In the genomic region with DNA sequence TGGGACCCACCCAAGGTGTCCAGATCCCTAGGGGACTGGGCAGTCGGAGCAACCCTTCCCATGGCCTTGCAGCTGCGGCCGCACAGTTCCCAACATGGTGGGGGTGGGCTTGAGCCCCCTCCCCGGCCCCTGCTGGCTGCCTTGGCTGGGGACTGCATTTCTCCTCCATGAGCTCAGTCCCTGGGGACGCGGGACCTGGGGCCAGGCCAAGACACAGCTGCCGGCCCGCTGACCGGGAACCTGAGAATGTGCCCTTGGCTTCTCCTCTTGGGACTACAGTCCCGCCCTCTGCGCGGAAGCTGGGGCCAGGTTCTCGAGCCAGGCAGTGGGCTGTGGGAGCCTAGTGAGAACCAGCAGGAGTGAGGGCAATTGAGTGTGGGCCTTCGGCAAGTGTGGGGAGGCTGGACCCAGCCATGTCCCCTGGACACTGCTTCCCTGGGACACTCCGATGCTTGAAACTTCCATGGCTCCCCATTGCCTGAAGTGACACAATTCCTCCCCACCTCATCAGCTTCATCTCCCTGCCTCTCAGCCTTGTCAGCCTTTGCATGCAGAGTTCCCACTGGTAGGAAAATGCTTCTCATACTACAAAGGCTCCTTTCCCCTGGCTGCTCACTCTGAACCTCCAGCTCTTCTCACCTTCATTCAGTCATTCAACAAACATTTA, we compare ENCODE assay signal across 23 cellular contexts. TPM values are rescaled to one million over a fixed set of nuclear protein-coding genes. Genes with fewer than 3 reads are reported as not detected.
A peak's percentile ranks its signal among the peaks of the same experiment; 100 is the strongest.
DNase-seq lines count a peak whose midpoint lies in the region; ATAC-seq and TF ChIP-seq lines count a peak whose summit lies in the region.
"Had no signal": no experiment of that assay in that cellular context is flagged by ENCODE, and none has a peak within 500 bp of the region (broad histone marks: within the 10 kb centered on the region; RNA-seq: fewer than 3 reads in every experiment).

No MANE protein-coding gene starts in this region.

- no peaks in the 10 kb centered on the region for H3K9me3 Mint-ChIP-seq in natural killer cell treated with Interleukin-12 subunit alpha and Interleukin-12 subunit beta and Interleukin-15 and Interleukin-18, amount 100 ng/mL, for 72 hours
- H3K9me3 Mint-ChIP-seq: activated CD4-positive, alpha-beta memory T cell treated with anti-CD3 and anti-CD28 coated beads, Interleukin-2, amount 10 ng/mL, durations not matched to agents 7 days and 5 days; natural killer cell; type B pancreatic cell had no signal

- TF ChIP-seq EP300 in stomach (IDR thresholded peaks at IDR 0.05), result no peak

- H3K36me3 Mint-ChIP-seq in natural killer cell treated with Interleukin-12 subunit alpha and Interleukin-12 subunit beta and Interleukin-15 and Interleukin-18, amount 100 ng/mL, for 72 hours, result no peaks in the 10 kb centered on the region
- H3K36me3 Mint-ChIP-seq: natural killer cell, type B pancreatic cell had no signal

- H3K4me3 Mint-ChIP-seq in natural killer cell treated with Interleukin-12 subunit alpha and Interleukin-12 subunit beta and Interleukin-15 and Interleukin-18, amount 100 ng/mL, for 72 hours, result no peak overlapping the region
- H3K4me3 Mint-ChIP-seq: activated CD4-positive, alpha-beta memory T cell treated with anti-CD3 and anti-CD28 coated beads, Interleukin-2, amount 10 ng/mL, durations not matched to agents 7 days and 5 days; natural killer cell; type B pancreatic cell had no signal

- H3K4me1 Mint-ChIP-seq in natural killer cell treated with Interleukin-12 subunit alpha and Interleukin-12 subunit beta and Interleukin-15 and Interleukin-18, amount 100 ng/mL, for 72 hours (ENCODE audit: low read depth in 2 of 2), result no peaks in the 10 kb centered on the region
- H3K4me1 Mint-ChIP-seq: activated CD4-positive, alpha-beta memory T cell treated with anti-CD3 and anti-CD28 coated beads, Interleukin-2, amount 10 ng/mL, durations not matched to agents 7 days and 5 days; natural killer cell had no signal

- no peak overlapping the region for H3K4me3 ChIP-seq in stomach
- H3K4me3 ChIP-seq: GM23248, lung had no signal

- ATAC-seq in left ventricle myocardium superior, result peak; percentile 85
- no peak for ATAC-seq in natural killer cell treated with Interleukin-12 subunit alpha and Interleukin-12 subunit beta and Interleukin-15 and Interleukin-18, amount 100 ng/mL, for 72 hours
- ATAC-seq: natural killer cell, Panc1 had no signal

- no peak overlapping the region for H3K27ac Mint-ChIP-seq in natural killer cell treated with Interleukin-12 subunit alpha and Interleukin-12 subunit beta and Interleukin-15 and Interleukin-18, amount 100 ng/mL, for 72 hours
- H3K27ac Mint-ChIP-seq: activated CD4-positive, alpha-beta memory T cell treated with anti-CD3 and anti-CD28 coated beads, Interleukin-2, amount 10 ng/mL, durations not matched to agents 7 days and 5 days; natural killer cell; type B pancreatic cell had no signal

- peaks cover 0 to 2% of the 10 kb centered on the region in 2 donors for H3K27me3 Mint-ChIP-seq in natural killer cell treated with Interleukin-12 subunit alpha and Interleukin-12 subunit beta and Interleukin-15 and Interleukin-18, amount 100 ng/mL, for 72 hours
- H3K27me3 Mint-ChIP-seq: activated CD4-positive, alpha-beta memory T cell treated with anti-CD3 and anti-CD28 coated beads, Interleukin-2, amount 10 ng/mL, durations not matched to agents 7 days and 5 days; type B pancreatic cell had no signal

- peak overlapping the region; percentile 67 for H3K27ac ChIP-seq in cingulate gyrus (ENCODE audit: low read depth, low read length)
- peak overlapping the region in 1 of 5 donors; percentile 20 for H3K27ac ChIP-seq in stomach
- H3K27ac ChIP-seq: 22Rv1, C4-2B, GM23248 had no signal

- no peak for TF ChIP-seq CTCF in stomach (IDR thresholded peaks at IDR 0.05)

- WGBS in stomach, 5 donors, result 33 to 77% (median 57%) methylated on average over 4 to 15 of the region's 15 CpGs

- TF ChIP-seq POLR2A in stomach (IDR thresholded peaks at IDR 0.05), result no peak

- intact Hi-C loops in left ventricle myocardium superior (cut with micrococcal nuclease), result no loop called here
- intact Hi-C loops in stomach (cut with DNase I; ENCODE audit: low total_unique reads), result no loop called here

- H3K4me1 ChIP-seq in stomach, result peaks cover 0 to 3% (median 0%) of the 10 kb centered on the region in 4 donors

- H3K36me3 ChIP-seq in stomach, result no peaks in the 10 kb centered on the region

- H3K9me3 ChIP-seq in stomach, result no peaks in the 10 kb centered on the region

- DNase-seq in DMS 273 (lab: John Stamatoyannopoulos, UW; ENCODE audit: unreplicated experiment) (peak; percentile 27), DMS 273 treated with DMSO at 0.1 percent for 48 hours (lab: John Stamatoyannopoulos, UW) (no peak), left ventricle myocardium superior (peak; percentile 87), stomach (peak; percentile 54), GM19240 (ENCODE audit: insufficient read length, low spot score) (no peak), NCI-H446 treated with DMSO at 0.1 percent for 48 hours (lab: John Stamatoyannopoulos, UW) (no peak)
- no peak for DNase-seq in natural killer cell treated with Interleukin-12 subunit alpha and Interleukin-12 subunit beta and Interleukin-15 and Interleukin-18, amount 100 ng/mL, for 72 hours (ENCODE audit: low spot score)
- DNase-seq: activated CD4-positive, alpha-beta memory T cell treated with anti-CD3 and anti-CD28 coated beads, Interleukin-2, amount 10 ng/mL, durations not matched to agents 7 days and 5 days; amygdala; DMS79 treated with DMSO at 0.1 percent for 48 hours; GM23248; natural killer cell; NCI-H2029 treated with DMSO at 0.1 percent for 48 hours; NCI-H69; retina; stimulated activated CD4-positive, alpha-beta T cell treated with anti-CD3 and anti-CD28 coated beads, Interleukin-4, amount 100 ng/mL, for 1 hour; SW 1271 had no signal

- H3K27me3 ChIP-seq in stomach, result peaks cover 0 to 12% (median 0%) of the 10 kb centered on the region in 3 donors

RNA-seq across cellular contexts. Expression of a gene that starts 13.1 kb away (rescaled TPM):
- 22.8 TPM for total RNA-seq in left ventricle myocardium superior
- total RNA-seq in stomach, result 10 to 100 TPM; 22.5 to 54.5 (median 24.4) TPM
- polyA plus RNA-seq in stomach, result 10 to 100 TPM in 1 of 3 donors, 1 to 10 TPM in 2; 1.2 to 12.6 (median 2.2) TPM
- not detected for total RNA-seq in natural killer cell treated with Interleukin-12 subunit alpha and Interleukin-12 subunit beta and Interleukin-15 and Interleukin-18, amount 100 ng/mL, for 72 hours
- total RNA-seq: activated CD4-positive, alpha-beta memory T cell treated with anti-CD3 and anti-CD28 coated beads, Interleukin-2, amount 10 ng/mL, durations not matched to agents 7 days and 5 days had no signal

RNA-seq across cellular contexts. Expression of a gene that starts 18.4 kb away (rescaled TPM):
- total RNA-seq in left ventricle myocardium superior, result not detected
- 1 to 10 TPM in 2 of 5 donors, not detected in 3; 1.1 to 4.2 TPM for total RNA-seq in stomach
- 10 to 100 TPM in 1 of 3 donors, under 1 TPM in 1, not detected in 1; 0.31 to 12.8 TPM for polyA plus RNA-seq in stomach
- total RNA-seq in natural killer cell treated with Interleukin-12 subunit alpha and Interleukin-12 subunit beta and Interleukin-15 and Interleukin-18, amount 100 ng/mL, for 72 hours, result 1 to 10 TPM in 1 of 2 donors, under 1 TPM in 1; 0.81 to 1.0 TPM
- total RNA-seq: GM23248, natural killer cell had no signal
- polyA plus RNA-seq: GM23248 had no signal

Comparison
In these comparisons a context has a peak if more than half of its experiments do, and no peak if none do; other contexts are left out.
1. DNase-seq: peak in DMS 273 (single experiment), left ventricle myocardium superior (single experiment) and stomach (single experiment); none in DMS 273 treated with DMSO at 0.1 percent for 48 hours (single experiment), GM19240 (single experiment), natural killer cell treated with Interleukin-12 subunit alpha and Interleukin-12 subunit beta and Interleukin-15 and Interleukin-18, amount 100 ng/mL, for 72 hours (single experiment) and NCI-H446 treated with DMSO at 0.1 percent for 48 hours (single experiment).
2. RNA of a gene that starts 13.1 kb away (total RNA-seq): 22.5 to 54.5 TPM in stomach and 22.8 TPM in left ventricle myocardium superior (single experiment); not detected in natural killer cell treated with Interleukin-12 subunit alpha and Interleukin-12 subunit beta and Interleukin-15 and Interleukin-18, amount 100 ng/mL, for 72 hours; every median in the first group is over 10 times any median in the second.